ENCODE assay signal across 8 cellular contexts in genomic region chr10:78029294-78030226, GRCh38. TPM values are rescaled to one million over a fixed set of nuclear protein-coding genes. Genes with fewer than 3 reads are reported as not detected.
DNase-seq lines count a peak whose midpoint lies in the region; ATAC-seq and TF ChIP-seq lines count a peak whose summit lies in the region.

POLR3A (minus strand) TSS chr10:78029515; CDS start chr10:78029407, 108 bp downstream.

- no peaks in the 10 kb centered on the region for H3K27me3 ChIP-seq in CD4-positive, alpha-beta memory T cell (ENCODE audit: insufficient read depth, low read length)
- H3K27me3 ChIP-seq in lung (ENCODE audit: control insufficient read depth, insufficient read depth): no peaks in the 10 kb centered on the region

- ATAC-seq in GM19438 (IDR thresholded peaks at IDR 0.05; ENCODE audit: low read depth, unreplicated experiment): peak; percentile 69
- peak; percentile 61 for ATAC-seq in activated CD8-positive, alpha-beta T cell treated with anti-CD3 and anti-CD28 coated beads for 36 hours
- peak; percentile 78 for ATAC-seq in lung (ENCODE audit: insufficient read depth, low FRiP score)

- peak; percentile 91 to 93 (median 92) for DNase-seq in CD4-positive, alpha-beta memory T cell
- DNase-seq in HK-2 (ENCODE audit: unreplicated experiment) (peak; percentile 98), NCI-H82 treated with DMSO at 0.1 percent for 48 hours (lab: John Stamatoyannopoulos, UW; ENCODE audit: unreplicated experiment) (peak; percentile 76), lung (ENCODE audit: low spot score) (peak; percentile 95)
- peak; percentile 96 for DNase-seq in activated CD8-positive, alpha-beta T cell treated with anti-CD3 and anti-CD28 coated beads for 36 hours
- DNase-seq in effector CD4-positive, alpha-beta T cell: peak; percentile 91
- peak; percentile 72 to 85 (median 81) for DNase-seq in stimulated activated CD4-positive, alpha-beta T cell treated with anti-CD3 and anti-CD28 coated beads, TNF-alpha, amount 100 ng/mL, for 4 hours (ENCODE audit: low read depth in 3 of 3)

- peak within 1 kb of the TSS; percentile 71 for H3K27ac ChIP-seq in CD4-positive, alpha-beta memory T cell (ENCODE audit: low read depth, low read length)
- peak within 1 kb of the TSS; percentile 70 to 73 for H3K27ac ChIP-seq in lung (ENCODE audit: low read depth in 1 of 2, low read length in 1 of 2)

- H3K27ac Mint-ChIP-seq in CD4-positive, alpha-beta memory T cell: peak within 1 kb of the TSS; percentile 92 to 98 (median 96)
- peak within 1 kb of the TSS; percentile 97 for H3K27ac Mint-ChIP-seq in activated CD8-positive, alpha-beta T cell treated with anti-CD3 and anti-CD28 coated beads for 36 hours

- H3K36me3 Mint-ChIP-seq in CD4-positive, alpha-beta memory T cell: peaks cover 22 to 37% of the 10 kb centered on the region in 2 donors
- H3K36me3 Mint-ChIP-seq in activated CD8-positive, alpha-beta T cell treated with anti-CD3 and anti-CD28 coated beads for 36 hours (ENCODE audit: low read depth): peaks cover 28% of the 10 kb centered on the region

- H3K4me1 Mint-ChIP-seq in CD4-positive, alpha-beta memory T cell: peaks cover 28 to 52% (median 40%) of the 10 kb centered on the region in 4 donors
- peaks cover 28% of the 10 kb centered on the region for H3K4me1 Mint-ChIP-seq in activated CD8-positive, alpha-beta T cell treated with anti-CD3 and anti-CD28 coated beads for 36 hours (ENCODE audit: low read depth)

- peak within 1 kb of the TSS; percentile 98 to 99 (median 99) for H3K4me3 Mint-ChIP-seq in CD4-positive, alpha-beta memory T cell
- H3K4me3 Mint-ChIP-seq in activated CD8-positive, alpha-beta T cell treated with anti-CD3 and anti-CD28 coated beads for 36 hours: peak within 1 kb of the TSS; percentile 100

- peaks cover 16% of the 10 kb centered on the region for H3K36me3 ChIP-seq in CD4-positive, alpha-beta memory T cell (ENCODE audit: insufficient read depth, low read length)
- peaks cover 9 to 10% of the 10 kb centered on the region in 2 donors for H3K36me3 ChIP-seq in lung (ENCODE audit: control insufficient read depth in 2 of 2, insufficient read depth in 2 of 2, low read length in 2 of 2)

- peak; percentile 63 for TF ChIP-seq CTCF in activated CD8-positive, alpha-beta T cell treated with anti-CD3 and anti-CD28 coated beads for 36 hours (IDR thresholded peaks at IDR 0.05)
- peak; percentile 25 for TF ChIP-seq CTCF in lung (IDR thresholded peaks at IDR 0.05; ENCODE audit: control extremely low read depth, extremely low read depth)

- POLR2A ChIA-PET in CD4-positive, alpha-beta memory T cell (lab: Charles Lee; ENCODE audit: partially characterized antibody): interaction anchor here (0.7 to 1.0 kb wide), 3 partner anchors 8 to 34 kb away, joined by 3 to 4 read pairs (median 4); no protein-coding TSS in a partner anchor
- POLR2A ChIA-PET in activated CD8-positive, alpha-beta T cell treated with anti-CD3 and anti-CD28 coated beads for 36 hours (lab: Charles Lee): interaction anchor here (0.8 to 5.3 kb wide), 3 partner anchors 10 to 275 kb away, joined by 3 to 25 read pairs (median 8); no protein-coding TSS in a partner anchor

- peaks cover 0 to 4% (median 0%) of the 10 kb centered on the region in 8 donors for H3K9me3 Mint-ChIP-seq in CD4-positive, alpha-beta memory T cell
- H3K9me3 Mint-ChIP-seq in activated CD8-positive, alpha-beta T cell treated with anti-CD3 and anti-CD28 coated beads for 36 hours: no peaks in the 10 kb centered on the region

- peaks cover 32% of the 10 kb centered on the region for H3K4me1 ChIP-seq in CD4-positive, alpha-beta memory T cell (ENCODE audit: insufficient read depth, low read length)
- H3K4me1 ChIP-seq in lung (ENCODE audit: control insufficient read depth in 2 of 2, insufficient read depth in 2 of 2, low read length in 2 of 2): peaks cover under 1 to 5% of the 10 kb centered on the region in 2 donors

- H3K9me3 ChIP-seq in CD4-positive, alpha-beta memory T cell (ENCODE audit: control insufficient read depth in 1 of 2, low read length in 2 of 2): no peaks in the 10 kb centered on the region
- no peaks in the 10 kb centered on the region for H3K9me3 ChIP-seq in lung (ENCODE audit: control insufficient read depth in 2 of 2, insufficient read depth in 1 of 2, low read length in 1 of 2)

- intact Hi-C loops in CD4-positive, alpha-beta memory T cell (cut with micrococcal nuclease): loop anchor here (1.0 to 10.0 kb wide), 5 partner anchors 192 to 1415 kb away; partner anchors contain the start of gene ZCCHC24
- intact Hi-C loops in activated CD8-positive, alpha-beta T cell treated with anti-CD3 and anti-CD28 coated beads for 36 hours (cut with micrococcal nuclease): loop anchor here (5.0 kb wide), 1 partner anchor 273 kb away; no protein-coding TSS in a partner anchor

- H3K27me3 Mint-ChIP-seq in CD4-positive, alpha-beta memory T cell: no peaks in the 10 kb centered on the region
- no peaks in the 10 kb centered on the region for H3K27me3 Mint-ChIP-seq in activated CD8-positive, alpha-beta T cell treated with anti-CD3 and anti-CD28 coated beads for 36 hours

- CTCF ChIA-PET in CD4-positive, alpha-beta memory T cell (lab: Charles Lee; ENCODE audit: partially characterized antibody): interaction anchor here (0.7 to 1.0 kb wide), 7 partner anchors 10 to 1148 kb away, joined by 3 to 6 read pairs (median 3); no protein-coding TSS in a partner anchor
- CTCF ChIA-PET in activated CD8-positive, alpha-beta T cell treated with anti-CD3 and anti-CD28 coated beads for 36 hours (lab: Charles Lee): interaction anchor here (1.0 to 2.0 kb wide), 5 partner anchors 13 to 182 kb away, joined by 3 to 13 read pairs (median 4); no protein-coding TSS in a partner anchor

- 0 to 1% methylated on average over 35 of the region's 35 CpGs for WGBS in lung, 2 donors

- H3K4me3 ChIP-seq in CD4-positive, alpha-beta memory T cell (ENCODE audit: low read length in 2 of 2): peak within 1 kb of the TSS; percentile 80 to 98
- H3K4me3 ChIP-seq in lung: peak within 1 kb of the TSS; percentile 97

RNA-seq across cellular contexts. Expression of gene POLR3A, which starts in this region (rescaled TPM):
- total RNA-seq in CD4-positive, alpha-beta memory T cell: 10 to 100 TPM; 16.9 to 17.6 TPM
- polyA plus RNA-seq in CD4-positive, alpha-beta memory T cell: 1 to 10 TPM; 4.5 to 9.6 TPM
- total RNA-seq in activated CD8-positive, alpha-beta T cell treated with anti-CD3 and anti-CD28 coated beads for 36 hours: 10 to 100 TPM; 16.2 to 17.5 TPM
- total RNA-seq in lung: 10 to 100 TPM; 11.9 to 15.0 TPM
- 1 to 10 TPM; 3.9 to 5.5 TPM for polyA plus RNA-seq in lung

Comparison
In these comparisons a context has a peak if more than half of its experiments do, and no peak if none do; other contexts are left out.
1. Peak in every context shown above with its lines: DNase-seq, ATAC-seq, H3K4me3 ChIP-seq and H3K27ac ChIP-seq.